Comparison of ENCODE assay signal across 31 cellular contexts in the genomic region with DNA sequence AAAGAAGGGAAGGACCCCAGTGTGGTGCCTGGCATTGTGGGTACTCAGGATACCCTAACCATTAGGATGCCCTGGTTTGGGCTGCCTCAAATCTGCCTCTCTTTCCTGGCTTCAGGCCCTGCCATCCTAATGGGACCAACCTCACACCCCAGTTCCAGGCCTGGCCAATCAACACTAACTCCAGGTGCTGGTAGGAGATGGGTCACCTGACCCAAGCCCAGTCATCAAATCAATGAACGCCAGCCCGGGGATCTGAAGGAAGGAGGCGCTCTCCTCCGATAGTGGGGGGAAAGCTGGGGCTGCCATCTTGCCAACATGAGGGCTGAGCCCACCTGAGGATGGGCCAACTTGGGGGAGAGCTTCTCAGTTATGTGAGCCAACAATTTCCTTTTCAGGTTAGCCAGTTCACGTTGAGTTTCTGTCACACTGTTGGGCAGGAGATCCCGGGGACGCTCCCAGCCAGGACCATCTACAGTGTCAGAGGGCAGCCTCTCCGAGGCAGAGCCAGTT. TPM values are rescaled to one million over a fixed set of nuclear protein-coding genes. Genes with fewer than 3 reads are reported as not detected.
"Had no signal": no experiment of that assay in that cellular context is flagged by ENCODE, and none has a peak within 500 bp of the region (broad histone marks: within the 10 kb centered on the region; RNA-seq: fewer than 3 reads in every experiment).

No MANE protein-coding gene starts in this region.

- H3K9me3 ChIP-seq: esophagus muscularis mucosa, gastroesophageal sphincter, heart right ventricle, pancreas, right lobe of liver, thoracic aorta, transverse colon, upper lobe of right lung, uterus had no signal

- H3K27ac Mint-ChIP-seq: dendritic cell treated with granulocyte-macrophage colony-stimulating factor and Interleukin-4, amounts not matched to agents 40 ng/mL and 50 ng/mL, for 4 days; endodermal cell; memory B cell; natural killer cell had no signal

- H3K4me3 Mint-ChIP-seq: dendritic cell treated with granulocyte-macrophage colony-stimulating factor and Interleukin-4, amounts not matched to agents 40 ng/mL and 50 ng/mL, for 4 days; endodermal cell; memory B cell; natural killer cell had no signal

- H3K9me3 Mint-ChIP-seq: dendritic cell treated with granulocyte-macrophage colony-stimulating factor and Interleukin-4, amounts not matched to agents 40 ng/mL and 50 ng/mL, for 4 days; endodermal cell; memory B cell; natural killer cell had no signal

- H3K4me3 ChIP-seq: esophagus muscularis mucosa, gastroesophageal sphincter, heart right ventricle, lung, pancreas, right lobe of liver, thoracic aorta, transverse colon, upper lobe of right lung, uterus had no signal

- DNase-seq: effector CD8-positive, alpha-beta T cell; endodermal cell; foreskin keratinocyte; heart right ventricle; hippocampal formation; kidney glomerular epithelial cell; natural killer cell; occipital lobe; right lobe of liver; small intestine; stimulated activated CD4-positive, alpha-beta T cell treated with anti-CD3 and anti-CD28 coated beads, Interleukin-12 subunit alpha, Interleukin-12 subunit beta, amount 100 ng/mL, for 4 hours; stimulated activated CD4-positive, alpha-beta T cell treated with anti-CD3 and anti-CD28 coated beads, Interleukin-1b, Interleukin-23, amount 100 ng/mL, for 48 hours; stimulated activated CD4-positive, alpha-beta T cell treated with anti-CD3 and anti-CD28 coated beads, Interleukin-4, amount 100 ng/mL, for 1 hour; stimulated activated CD8-positive, alpha-beta memory T cell treated with anti-CD3 and anti-CD28 coated beads, Interleukin-4, amount 100 ng/mL, for 48 hours; stimulated activated naive CD4-positive, alpha-beta T cell treated with Interleukin-2 at 50 U/mL for 16 hours; transverse colon; upper lobe of right lung; uterus had no signal

- H3K27ac ChIP-seq: esophagus muscularis mucosa, foreskin keratinocyte, gastroesophageal sphincter, heart right ventricle, pancreas, right lobe of liver, thoracic aorta, transverse colon, upper lobe of right lung, uterus had no signal

- H3K36me3 ChIP-seq: pancreas, right lobe of liver, thoracic aorta, transverse colon, uterus had no signal

- H3K27me3 ChIP-seq: foreskin keratinocyte, pancreas, right lobe of liver, upper lobe of right lung, uterus had no signal

- H3K4me1 ChIP-seq: esophagus muscularis mucosa, foreskin keratinocyte, gastroesophageal sphincter, heart right ventricle, pancreas, right lobe of liver, transverse colon, upper lobe of right lung, uterus had no signal

- FAIRE-seq: colon, endothelial cell of umbilical vein, islet of Langerhans, pancreas, small intestine had no signal

- H3K4me1 Mint-ChIP-seq: endodermal cell had no signal

- H3K27me3 Mint-ChIP-seq: dendritic cell treated with granulocyte-macrophage colony-stimulating factor and Interleukin-4, amounts not matched to agents 40 ng/mL and 50 ng/mL, for 4 days; memory B cell had no signal

- ATAC-seq: foreskin keratinocyte, gastroesophageal sphincter, heart right ventricle, natural killer cell, pancreas, right lobe of liver, upper lobe of right lung had no signal

RNA-seq across cellular contexts. Expression of a gene that starts 12.7 kb away (rescaled TPM):
- total RNA-seq: epithelial cell of proximal tubule, fibroblast of lung had no signal

RNA-seq across cellular contexts. Expression of a gene that starts 45.7 kb away (rescaled TPM):
- total RNA-seq: mononuclear cell had no signal

RNA-seq across cellular contexts. Expression of a gene that starts 46.2 kb away (rescaled TPM):
- total RNA-seq: thoracic aorta had no signal
